Comparison of ENCODE assay signal across 1 cellular context in genomic region chr6:138979365-138979764, GRCh38.
TF ChIP-seq lines count a peak whose summit lies in the region.

No MANE protein-coding gene starts in this region.

TF ChIP-seq in SK-N-SH, 30 proteins besides CTCF, POLR2A, EP300 and RAD21 (continued from another document):
- TF ChIP-seq REST (IDR thresholded peaks at IDR 0.05; ENCODE audit: low read depth, low read length) = no peak
- TF ChIP-seq MXI1 (IDR thresholded peaks at IDR 0.05; ENCODE audit: low read depth, low read length) = no peak
- no peak for TF ChIP-seq MAX (IDR thresholded peaks at IDR 0.05; ENCODE audit: low read depth)
- no peak for TF ChIP-seq RXRA (IDR thresholded peaks at IDR 0.05; ENCODE audit: borderline replicate concordance, low read depth)
- TF ChIP-seq PBX3 (IDR thresholded peaks at IDR 0.05) = peak; percentile 39
- TF ChIP-seq CHD2 (IDR thresholded peaks at IDR 0.05; ENCODE audit: low read length, partially characterized antibody) = no peak
- TF ChIP-seq FOXM1 (IDR thresholded peaks at IDR 0.05; ENCODE audit: low read depth) = no peak
